ENCODE assay signal across 9 cellular contexts in genomic region chr1:209783338-209783737, GRCh38. TPM values are rescaled to one million over a fixed set of nuclear protein-coding genes. Genes with fewer than 3 reads are reported as not detected.
DNase-seq lines count a peak whose midpoint lies in the region; FAIRE-seq and TF ChIP-seq lines count a peak whose summit lies in the region.
"Had no signal": no experiment of that assay in that cellular context is flagged by ENCODE, and none has a peak within 500 bp of the region (broad histone marks: within the 10 kb centered on the region; RNA-seq: fewer than 3 reads in every experiment).

No MANE protein-coding gene starts in this region.

- DNase-seq in SHP77 (lab: John Stamatoyannopoulos, UW) (peak; percentile 15 to 40), SHP77 treated with DMSO at 0.1 percent for 48 hours (lab: John Stamatoyannopoulos, UW) (no peak), endothelial cell of umbilical vein (ENCODE audit: low read depth, low spot score) (no peak), retina (peak; percentile 25), caudate nucleus (lab: John Stamatoyannopoulos, UW) (no peak), medulla oblongata (ENCODE audit: extremely low spot score) (no peak), GM19238 (ENCODE audit: insufficient read length, low spot score) (no peak)
- DNase-seq: NCI-H187 had no signal

- no peaks in the 10 kb centered on the region for H3K9me3 ChIP-seq in OCI-LY3 (ENCODE audit: insufficient read depth, low read length)
- no peaks in the 10 kb centered on the region for H3K9me3 ChIP-seq in endothelial cell of umbilical vein (replicated peaks; ENCODE audit: control insufficient read depth, insufficient read depth, low read length)

- no peak for TF ChIP-seq CTCF in OCI-LY3 (IDR thresholded peaks at IDR 0.05; ENCODE audit: low read depth, low read length)
- no peak for TF ChIP-seq CTCF in endothelial cell of umbilical vein (IDR thresholded peaks at IDR 0.05; ENCODE audit: extremely low read depth in 1 of 2, insufficient read depth in 1 of 2, low read depth in 1 of 2, low read length in 2 of 2)

- no peaks in the 10 kb centered on the region for H4K20me1 ChIP-seq in OCI-LY3 (ENCODE audit: insufficient read depth, low read length)
- no peaks in the 10 kb centered on the region for H4K20me1 ChIP-seq in endothelial cell of umbilical vein (replicated peaks; ENCODE audit: control insufficient read depth, extremely low read depth, insufficient read depth, low read length)

- POLR2A ChIA-PET in endothelial cell of umbilical vein (lab: Charles Lee) = no interaction called here

- no peaks in the 10 kb centered on the region for H3K27me3 ChIP-seq in OCI-LY3 (ENCODE audit: low read depth, low read length)
- no peaks in the 10 kb centered on the region for H3K27me3 ChIP-seq in endothelial cell of umbilical vein (ENCODE audit: control insufficient read depth in 2 of 2, insufficient read depth in 2 of 2, low read length in 2 of 2)

- no peak for TF ChIP-seq POLR2A in endothelial cell of umbilical vein (IDR thresholded peaks at IDR 0.05; ENCODE audit: low read depth, low read length)

- H2AFZ ChIP-seq in OCI-LY3 (ENCODE audit: low read depth, low read length) (no peak overlapping the region), endothelial cell of umbilical vein (ENCODE audit: low read depth, low read length) (no peak overlapping the region)

- no TSS peak for BruUV-seq in endothelial cell of umbilical vein (replicated peaks; lab: Mats Ljungman, UMichigan)

- H3K27ac ChIP-seq in OCI-LY3 (ENCODE audit: low read length) (no peak overlapping the region), endothelial cell of umbilical vein (ENCODE audit: insufficient read depth, low read depth, low read length) (no peak overlapping the region), caudate nucleus (ENCODE audit: low read depth, low read length) (no peak overlapping the region)

- H3K9me1 ChIP-seq in endothelial cell of umbilical vein (replicated peaks; ENCODE audit: control insufficient read depth, extremely low read depth, insufficient read depth, low read length) = no peaks in the 10 kb centered on the region

- dilution Hi-C loops in endothelial cell of umbilical vein (cut with MboI; ENCODE audit: extremely low pct_ligation_motif_present, low sequenced_read_pairs) = no loop called here

- peak overlapping the region; percentile 84 for H3K4me3 ChIP-seq in OCI-LY3 (ENCODE audit: low read length)
- no peak overlapping the region for H3K4me3 ChIP-seq in endothelial cell of umbilical vein (replicated peaks in 1 of 3; ENCODE audit: insufficient read depth in 1 of 3, low read depth in 1 of 3, low read length in 3 of 3)

- H3K4me1 ChIP-seq in OCI-LY3 (ENCODE audit: low read length) (peaks cover 24% of the 10 kb centered on the region), endothelial cell of umbilical vein (ENCODE audit: control insufficient read depth, extremely low read depth, insufficient read depth, low read length) (peaks cover 10% of the 10 kb centered on the region)

- CTCF ChIA-PET in endothelial cell of umbilical vein (lab: Charles Lee) = interaction anchor here (0.8 to 1.1 kb wide), 2 partner anchors 9 to 11 kb away, joined by 3 read pairs; no protein-coding TSS in a partner anchor

- H3K9ac ChIP-seq in OCI-LY3 (ENCODE audit: low read length) = peak overlapping the region; percentile 84
- H3K9ac ChIP-seq in endothelial cell of umbilical vein (replicated peaks; ENCODE audit: extremely low read depth, insufficient read depth, low read length) = peak overlapping the region; percentile 95

- H3K79me2 ChIP-seq in OCI-LY3 (ENCODE audit: low read length) (peaks cover 19% of the 10 kb centered on the region), endothelial cell of umbilical vein (ENCODE audit: control insufficient read depth, insufficient read depth, low read length) (no peaks in the 10 kb centered on the region)

- intact Hi-C loops in endothelial cell of umbilical vein (cut with micrococcal nuclease) = no loop called here

- peak; percentile 37 for FAIRE-seq in endothelial cell of umbilical vein (lab: Jason Lieb, UNC)

- peaks cover 32% of the 10 kb centered on the region for H3K36me3 ChIP-seq in OCI-LY3 (replicated peaks; ENCODE audit: low read depth, low read length)
- H3K36me3 ChIP-seq in endothelial cell of umbilical vein (ENCODE audit: control insufficient read depth in 2 of 2, extremely low read depth in 1 of 2, insufficient read depth in 2 of 2, low read length in 2 of 2) = peaks cover 0 to under 1% of the 10 kb centered on the region in 2 experiments

- H3K4me2 ChIP-seq in OCI-LY3 (ENCODE audit: low read length) = peak overlapping the region; percentile 80
- peak overlapping the region; percentile 96 for H3K4me2 ChIP-seq in endothelial cell of umbilical vein (ENCODE audit: insufficient read depth, low read length)

TF ChIP-seq in endothelial cell of umbilical vein, 7 proteins besides CTCF, POLR2A, EP300 and RAD21:
- no peak for TF ChIP-seq GATA2 (IDR thresholded peaks at IDR 0.05; ENCODE audit: insufficient read depth, insufficient read length, low read depth, low read length)
- no peak for TF ChIP-seq EZH2 (IDR thresholded peaks at IDR 0.05; ENCODE audit: borderline replicate concordance, low read depth, low read length, severe bottlenecking)
- TF ChIP-seq MYC (IDR thresholded peaks at IDR 0.05; ENCODE audit: low read depth, low read length) = no peak
- no peak for TF ChIP-seq FOS (IDR thresholded peaks at IDR 0.05; ENCODE audit: borderline replicate concordance, insufficient read depth, low read length)
- TF ChIP-seq POLR2AphosphoS5 (IDR thresholded peaks at IDR 0.05; ENCODE audit: insufficient read depth, low read depth, low read length) = no peak
- no peak for TF ChIP-seq JUN (IDR thresholded peaks at IDR 0.05; ENCODE audit: borderline replicate concordance, insufficient read depth, insufficient read length, low read depth)
- TF ChIP-seq MAX (IDR thresholded peaks at IDR 0.05; ENCODE audit: insufficient read depth, insufficient read length) = no peak

RNA-seq across cellular contexts. Expression of gene C1orf74, which starts 1.0 kb away (rescaled TPM):
- 2.3 and 3.0 TPM in 2 replicates for total RNA-seq in endothelial cell of umbilical vein
- 2.4 TPM in 2 replicates for polyA plus RNA-seq in endothelial cell of umbilical vein
- 1.1 and 1.7 TPM in 2 replicates for polyA plus RNA-seq in endothelial cell of umbilical vein (2011; cell fraction: cytosol; rRNA removed)
- polyA plus RNA-seq in endothelial cell of umbilical vein (2011; cell fraction: nucleus; rRNA removed) = 12.1 and 12.6 TPM in 2 replicates
- 1.2 and 1.3 TPM in 2 replicates for polyA plus RNA-seq in endothelial cell of umbilical vein (2012)
- 7.8 and 11.1 TPM in 2 replicates for polyA minus RNA-seq in endothelial cell of umbilical vein
- polyA minus RNA-seq in endothelial cell of umbilical vein (2011; cell fraction: cytosol; rRNA and poly(A)+ RNA removed) = 1.1 TPM
- polyA minus RNA-seq in endothelial cell of umbilical vein (2011; cell fraction: nucleus; rRNA and poly(A)+ RNA removed) = 24.5 and 31.8 TPM in 2 replicates

RNA-seq across cellular contexts. Expression of gene IRF6, which starts 22.6 kb away (rescaled TPM):
- 22.1 and 42.0 TPM in 2 replicates for total RNA-seq in endothelial cell of umbilical vein
- polyA plus RNA-seq in endothelial cell of umbilical vein = 55.8 and 65.0 TPM in 2 replicates
- 33.7 and 34.7 TPM in 2 replicates for polyA plus RNA-seq in endothelial cell of umbilical vein (2011; cell fraction: cytosol; rRNA removed)
- polyA plus RNA-seq in endothelial cell of umbilical vein (2011; cell fraction: nucleus; rRNA removed) = 120 and 125 TPM in 2 replicates
- 3.6 and 7.9 TPM in 2 replicates for polyA plus RNA-seq in endothelial cell of umbilical vein (2012)
- 176 and 196 TPM in 2 replicates for polyA minus RNA-seq in endothelial cell of umbilical vein
- polyA minus RNA-seq in endothelial cell of umbilical vein (2011; cell fraction: cytosol; rRNA and poly(A)+ RNA removed) = not detected
- polyA minus RNA-seq in endothelial cell of umbilical vein (2011; cell fraction: nucleus; rRNA and poly(A)+ RNA removed) = 126 and 158 TPM in 2 replicates

RNA-seq across cellular contexts. Expression of gene TRAF3IP3, which starts 27.5 kb away (rescaled TPM):
- not detected in 2 replicates for total RNA-seq in endothelial cell of umbilical vein
- not detected in 2 replicates for polyA plus RNA-seq in endothelial cell of umbilical vein
- polyA plus RNA-seq in endothelial cell of umbilical vein (2011; cell fraction: cytosol; rRNA removed) = not detected in 2 replicates
- not detected in 2 replicates for polyA plus RNA-seq in endothelial cell of umbilical vein (2011; cell fraction: nucleus; rRNA removed)
- polyA plus RNA-seq in endothelial cell of umbilical vein (2012) = not detected in 2 replicates
- not detected in 2 replicates for polyA minus RNA-seq in endothelial cell of umbilical vein
- polyA minus RNA-seq in endothelial cell of umbilical vein (2011; cell fraction: cytosol; rRNA and poly(A)+ RNA removed) = not detected
- not detected in 2 replicates for polyA minus RNA-seq in endothelial cell of umbilical vein (2011; cell fraction: nucleus; rRNA and poly(A)+ RNA removed)

RNA-seq across cellular contexts. Expression of gene UTP25, which starts 44.4 kb away (rescaled TPM):
- total RNA-seq in endothelial cell of umbilical vein = 10.5 and 11.7 TPM in 2 replicates
- 5.9 and 6.6 TPM in 2 replicates for polyA plus RNA-seq in endothelial cell of umbilical vein
- polyA plus RNA-seq in endothelial cell of umbilical vein (2011; cell fraction: cytosol; rRNA removed) = 5.3 and 5.7 TPM in 2 replicates
- 23.9 and 27.8 TPM in 2 replicates for polyA plus RNA-seq in endothelial cell of umbilical vein (2011; cell fraction: nucleus; rRNA removed)
- polyA plus RNA-seq in endothelial cell of umbilical vein (2012) = 6.5 and 9.0 TPM in 2 replicates
- 20.9 and 22.0 TPM in 2 replicates for polyA minus RNA-seq in endothelial cell of umbilical vein
- 10.0 TPM for polyA minus RNA-seq in endothelial cell of umbilical vein (2011; cell fraction: cytosol; rRNA and poly(A)+ RNA removed)
- polyA minus RNA-seq in endothelial cell of umbilical vein (2011; cell fraction: nucleus; rRNA and poly(A)+ RNA removed) = 47.3 and 73.9 TPM in 2 replicates

Comparison
In these comparisons a context has a peak if more than half of its experiments do, and no peak if none do; other contexts are left out.
1. DNase-seq: peak in SHP77 (2 of 2) and retina (single experiment); none in SHP77 treated with DMSO at 0.1 percent for 48 hours (single experiment), endothelial cell of umbilical vein (single experiment), caudate nucleus (0 of 61), medulla oblongata (single experiment) and GM19238 (single experiment).